Comparison of ENCODE assay signal across 8 cellular contexts in the genomic region with DNA sequence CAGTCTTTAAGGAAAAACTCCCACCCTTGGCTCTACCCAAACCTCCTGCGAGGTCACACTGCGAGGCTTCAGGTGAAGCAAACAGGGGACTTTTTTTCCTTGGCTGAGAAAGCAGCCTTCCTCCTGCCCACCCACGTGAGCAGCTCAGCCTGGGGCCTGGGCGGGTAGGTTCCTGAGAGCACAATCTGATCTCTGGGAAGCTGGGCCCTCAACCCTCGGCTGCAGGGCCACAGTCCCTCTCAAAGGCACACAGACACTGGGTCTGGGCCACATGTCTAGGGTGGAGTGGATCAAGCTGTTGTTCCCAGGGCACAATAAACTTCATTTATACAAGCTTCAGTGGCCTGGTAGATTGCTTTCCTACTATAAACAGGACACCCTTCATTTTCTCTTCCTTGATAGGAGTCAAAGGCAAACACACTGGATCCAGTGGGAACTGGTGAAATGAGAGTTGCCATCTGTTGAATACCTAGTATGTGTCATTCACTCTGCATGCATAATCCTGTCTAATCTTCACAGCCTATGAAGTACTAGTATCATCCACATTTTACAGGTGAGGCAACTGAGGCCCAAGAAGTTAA. TPM values are rescaled to one million over a fixed set of nuclear protein-coding genes. Genes with fewer than 3 reads are reported as not detected.
DNase-seq lines count a peak whose midpoint lies in the region; ATAC-seq lines count a peak whose summit lies in the region.

No MANE protein-coding gene starts in this region.

- no peaks in the 10 kb centered on the region for H3K27me3 ChIP-seq in subcutaneous abdominal adipose tissue (ENCODE audit: control insufficient read depth in 5 of 5, insufficient read depth in 4 of 5, low read length in 5 of 5)

- peak overlapping the region; percentile 98 for H3K27ac ChIP-seq in subcutaneous abdominal adipose tissue (ENCODE audit: low read depth, low read length)

- H3K4me1 ChIP-seq in subcutaneous abdominal adipose tissue (ENCODE audit: control insufficient read depth in 5 of 5, insufficient read depth in 5 of 5, low read length in 5 of 5), result peaks cover 58 to 89% (median 86%) of the 10 kb centered on the region in 5 donors

- ATAC-seq in GM19328 (IDR thresholded peaks at IDR 0.05; ENCODE audit: unreplicated experiment), result no peak
- no peak for ATAC-seq in HG03521 (IDR thresholded peaks at IDR 0.05; ENCODE audit: unreplicated experiment)

- peaks cover 25% of the 10 kb centered on the region for H3K36me3 Mint-ChIP-seq in activated T-helper 2 cell treated with anti-CD3 and anti-CD28 coated beads, Interferon-gamma antibody, Interleukin-2, Interleukin-4, amounts not matched to agents 10 μg/mL and 5 μg/mL and 100 μg/mL, durations not matched to agents 14 hours and 24 hours and 36 hours (ENCODE audit: low read depth)

- no peaks in the 10 kb centered on the region for H3K27me3 Mint-ChIP-seq in activated T-helper 2 cell treated with anti-CD3 and anti-CD28 coated beads, Interferon-gamma antibody, Interleukin-2, Interleukin-4, amounts not matched to agents 10 μg/mL and 5 μg/mL and 100 μg/mL, durations not matched to agents 14 hours and 24 hours and 36 hours (ENCODE audit: low read depth)

- intact Hi-C loops in activated T-helper 2 cell treated with anti-CD3 and anti-CD28 coated beads, Interferon-gamma antibody, Interleukin-2, Interleukin-4, amounts not matched to agents 10 μg/mL and 5 μg/mL and 100 μg/mL, durations not matched to agents 14 hours and 24 hours and 36 hours (cut with micrococcal nuclease), result loop anchor here (2.0 to 5.0 kb wide), 2 partner anchors 27 to 43 kb away; a partner anchor contains a TSS

- H3K4me3 ChIP-seq in subcutaneous abdominal adipose tissue (ENCODE audit: low read depth in 1 of 5, low read length in 5 of 5), result peak overlapping the region; percentile 4 to 49 (median 15)

- peak overlapping the region; percentile 91 for H3K4me3 Mint-ChIP-seq in activated T-helper 2 cell treated with anti-CD3 and anti-CD28 coated beads, Interferon-gamma antibody, Interleukin-2, Interleukin-4, amounts not matched to agents 10 μg/mL and 5 μg/mL and 100 μg/mL, durations not matched to agents 14 hours and 24 hours and 36 hours (ENCODE audit: low read depth)

- H3K9me3 ChIP-seq in subcutaneous abdominal adipose tissue (ENCODE audit: control insufficient read depth in 5 of 5, low read length in 5 of 5), result no peaks in the 10 kb centered on the region

- H3K27ac Mint-ChIP-seq in activated T-helper 2 cell treated with anti-CD3 and anti-CD28 coated beads, Interferon-gamma antibody, Interleukin-2, Interleukin-4, amounts not matched to agents 10 μg/mL and 5 μg/mL and 100 μg/mL, durations not matched to agents 14 hours and 24 hours and 36 hours, result peak overlapping the region; percentile 75

- peaks cover 79% of the 10 kb centered on the region for H3K4me1 Mint-ChIP-seq in activated T-helper 2 cell treated with anti-CD3 and anti-CD28 coated beads, Interferon-gamma antibody, Interleukin-2, Interleukin-4, amounts not matched to agents 10 μg/mL and 5 μg/mL and 100 μg/mL, durations not matched to agents 14 hours and 24 hours and 36 hours (ENCODE audit: low read depth)

- no peaks in the 10 kb centered on the region for H3K36me3 ChIP-seq in subcutaneous abdominal adipose tissue (ENCODE audit: control insufficient read depth in 5 of 5, insufficient read depth in 5 of 5, low read length in 5 of 5)

- DNase-seq in activated effector memory CD4-positive, alpha-beta T cell treated with anti-CD3 and anti-CD28 coated beads, Interleukin-2, amount 50 U/mL, for 16 hours, result peak; percentile 77
- no peak for DNase-seq in activated effector memory CD4-positive, alpha-beta T cell treated with Interleukin-2 at 50 U/mL for 16 hours
- no peak for DNase-seq in activated T-helper 2 cell treated with anti-CD3 and anti-CD28 coated beads, Interferon-gamma antibody, Interleukin-2, Interleukin-4, amounts not matched to agents 10 μg/mL and 5 μg/mL and 100 μg/mL, durations not matched to agents 14 hours and 24 hours and 36 hours (ENCODE audit: low spot score)
- DNase-seq in islet precursor cell (peak; percentile 75), foreskin melanocyte (no peak)

- H3K9me3 Mint-ChIP-seq in activated T-helper 2 cell treated with anti-CD3 and anti-CD28 coated beads, Interferon-gamma antibody, Interleukin-2, Interleukin-4, amounts not matched to agents 10 μg/mL and 5 μg/mL and 100 μg/mL, durations not matched to agents 14 hours and 24 hours and 36 hours, result no peaks in the 10 kb centered on the region

- H3K9ac ChIP-seq in subcutaneous abdominal adipose tissue (ENCODE audit: low read length in 5 of 5), result peak overlapping the region; percentile 17 to 67 (median 56)

RNA-seq across cellular contexts. Expression of a gene that starts 41.3 kb away (rescaled TPM):
- 30.1 and 32.1 TPM in 2 replicates for total RNA-seq in activated T-helper 2 cell treated with anti-CD3 and anti-CD28 coated beads, Interferon-gamma antibody, Interleukin-2, Interleukin-4, amounts not matched to agents 10 μg/mL and 5 μg/mL and 100 μg/mL, durations not matched to agents 14 hours and 24 hours and 36 hours

Comparison
In these comparisons a context has a peak if more than half of its experiments do, and no peak if none do; other contexts are left out.
1. DNase-seq: peak in activated effector memory CD4-positive, alpha-beta T cell treated with anti-CD3 and anti-CD28 coated beads, Interleukin-2, amount 50 U/mL, for 16 hours (single experiment) and islet precursor cell (single experiment); none in activated effector memory CD4-positive, alpha-beta T cell treated with Interleukin-2 at 50 U/mL for 16 hours (single experiment), activated T-helper 2 cell treated with anti-CD3 and anti-CD28 coated beads, Interferon-gamma antibody, Interleukin-2, Interleukin-4, amounts not matched to agents 10 μg/mL and 5 μg/mL and 100 μg/mL, durations not matched to agents 14 hours and 24 hours and 36 hours (single experiment) and foreskin melanocyte (single experiment).